7 cellular contexts compared by ENCODE assay signal in genomic region chr1:207890136-207890738, GRCh38. TPM values are rescaled to one million over a fixed set of nuclear protein-coding genes. Genes with fewer than 3 reads are reported as not detected.
A peak's percentile ranks its signal among the peaks of the same experiment; 100 is the strongest.
DNase-seq lines count a peak whose midpoint lies in the region; ATAC-seq and TF ChIP-seq lines count a peak whose summit lies in the region.

No MANE protein-coding gene starts in this region.

- H3K27me3 ChIP-seq in lung (ENCODE audit: control insufficient read depth, insufficient read depth), result no peaks in the 10 kb centered on the region

- DNase-seq in Kasumi-1 (lab: John Stamatoyannopoulos, UW) (peak; percentile 96 to 97), chondrocyte (ENCODE audit: low spot score) (no peak), lung (ENCODE audit: low spot score) (peak; percentile 47)
- DNase-seq in stimulated activated CD4-positive, alpha-beta T cell treated with anti-CD3 and anti-CD28 coated beads, Interleukin-2, amount 100 ng/mL, for 24 hours, result no peak

- H3K4me1 ChIP-seq in lung (ENCODE audit: control insufficient read depth in 2 of 2, insufficient read depth in 2 of 2, low read length in 2 of 2) (peaks cover 11 to 26% of the 10 kb centered on the region in 2 donors), urinary bladder (ENCODE audit: insufficient read depth) (no peaks in the 10 kb centered on the region)

- H3K36me3 Mint-ChIP-seq in chondrocyte (ENCODE audit: low read depth), result no peaks in the 10 kb centered on the region

- H3K4me1 Mint-ChIP-seq in chondrocyte (ENCODE audit: low read depth), result peaks cover 37% of the 10 kb centered on the region

- ATAC-seq in lung (ENCODE audit: insufficient read depth, low FRiP score), result peak; percentile 49
- ATAC-seq in HG03342 (IDR thresholded peaks at IDR 0.05; ENCODE audit: unreplicated experiment), result no peak
- ATAC-seq in HG03280 (IDR thresholded peaks at IDR 0.05; ENCODE audit: unreplicated experiment), result no peak

- H3K27ac Mint-ChIP-seq in chondrocyte (ENCODE audit: unreplicated experiment), result peak overlapping the region; percentile 96

- no peak for TF ChIP-seq CTCF in chondrocyte (IDR thresholded peaks at IDR 0.05)
- no peak for TF ChIP-seq CTCF in lung (IDR thresholded peaks at IDR 0.05; ENCODE audit: control extremely low read depth, extremely low read depth)

- peak overlapping the region; percentile 25 for H3K4me3 Mint-ChIP-seq in chondrocyte (ENCODE audit: unreplicated experiment)

- no peak overlapping the region for H3K4me3 ChIP-seq in lung
- H3K4me3 ChIP-seq in urinary bladder (ENCODE audit: low read depth, low read length), result no peak overlapping the region

- no peaks in the 10 kb centered on the region for H3K27me3 Mint-ChIP-seq in chondrocyte (ENCODE audit: low read depth)

- no peaks in the 10 kb centered on the region for H3K9me3 ChIP-seq in lung (ENCODE audit: control insufficient read depth in 2 of 2, insufficient read depth in 1 of 2, low read length in 1 of 2)

- H3K9me3 Mint-ChIP-seq in chondrocyte (ENCODE audit: low read depth), result no peaks in the 10 kb centered on the region

- H3K36me3 ChIP-seq in lung (ENCODE audit: control insufficient read depth in 2 of 2, insufficient read depth in 2 of 2, low read length in 2 of 2), result no peaks in the 10 kb centered on the region
- no peaks in the 10 kb centered on the region for H3K36me3 ChIP-seq in urinary bladder (ENCODE audit: insufficient read depth)

- peak overlapping the region; percentile 79 to 88 for H3K27ac ChIP-seq in lung (ENCODE audit: low read depth in 1 of 2, low read length in 1 of 2)
- peak overlapping the region; percentile 64 for H3K27ac ChIP-seq in urinary bladder (ENCODE audit: low read depth)

- 13 to 18% methylated on average over 4 of the region's 4 CpGs for WGBS in lung, 2 donors
- WGBS in urinary bladder, result 35% methylated on average over 4 of the region's 4 CpGs

RNA-seq across cellular contexts. Expression of gene CD34, which starts 20.7 kb away (rescaled TPM):
- 0.12 to 0.15 TPM (median 0.13 TPM) in 3 replicates for total RNA-seq in chondrocyte
- 10 to 100 TPM; 44.8 to 81.9 TPM for total RNA-seq in lung
- polyA plus RNA-seq in lung, result 10 to 100 TPM; 23.6 to 29.3 TPM
- total RNA-seq in urinary bladder, result 42.5 TPM
- 83.2 TPM for polyA plus RNA-seq in urinary bladder

Comparison
In these comparisons a context has a peak if more than half of its experiments do, and no peak if none do; other contexts are left out.
1. DNase-seq: peak in Kasumi-1 (2 of 2) and lung (single experiment); none in chondrocyte (single experiment) and stimulated activated CD4-positive, alpha-beta T cell treated with anti-CD3 and anti-CD28 coated beads, Interleukin-2, amount 100 ng/mL, for 24 hours (0 of 2).
2. RNA of gene CD34, which starts 20.7 kb away (total RNA-seq): 44.8 to 81.9 TPM in lung and 42.5 TPM in urinary bladder (single experiment); 0.12 to 0.15 TPM in chondrocyte; every median in the first group is over 10 times any median in the second.